In genomic region chr18:3995476-3996102, GRCh38 we compare ENCODE assay signal across 8 cellular contexts.
DNase-seq lines count a peak whose midpoint lies in the region; ATAC-seq and TF ChIP-seq lines count a peak whose summit lies in the region.

No MANE protein-coding gene starts in this region.

- H3K27me3 ChIP-seq in RWPE2 (ENCODE audit: insufficient read depth, poor library complexity, severe bottlenecking) (no peaks in the 10 kb centered on the region), heart left ventricle (no peaks in the 10 kb centered on the region)

- no peaks in the 10 kb centered on the region for H3K4me1 ChIP-seq in RWPE2 (ENCODE audit: insufficient read depth, poor library complexity, severe bottlenecking)
- peaks cover 0 to 18% (median 0%) of the 10 kb centered on the region in 12 donors for H3K4me1 ChIP-seq in heart left ventricle

- peak; percentile 60 for DNase-seq in LHCN-M2 (ENCODE audit: low read depth)
- DNase-seq in RWPE2 (ENCODE audit: low spot score) = no peak
- peak; percentile 47 for DNase-seq in activated naive CD4-positive, alpha-beta T cell treated with anti-CD3 and anti-CD28 coated beads, Interleukin-2, amount 50 U/mL, for 16 hours
- peak in 4 of 5 donors; percentile 30 to 46 (median 38) for DNase-seq in heart left ventricle
- peak; percentile 63 for DNase-seq in sciatic nerve (ENCODE audit: low spot score)
- DNase-seq in middle frontal gyrus (ENCODE audit: extremely low spot score, low spot score) = no peak

- H3K27ac ChIP-seq in C4-2B (no peak overlapping the region), RWPE2 (ENCODE audit: poor library complexity, severe bottlenecking) (no peak overlapping the region), heart left ventricle (peak overlapping the region in 1 of 12 donors; percentile 84)

- 17 to 18% (median 17%) methylated on average over 8 of the region's 8 CpGs for WGBS in heart left ventricle, 4 donors

- TF ChIP-seq CTCF in C4-2B (conservative IDR thresholded peaks at IDR 0.05) (peak; percentile 95), RWPE2 (IDR thresholded peaks at IDR 0.05; ENCODE audit: poor library complexity, severe bottlenecking) (peak; percentile 96), heart left ventricle (IDR thresholded peaks at IDR 0.05) (peak; percentile 80 to 93 (median 88))

- H3K4me3 ChIP-seq in RWPE2 (ENCODE audit: severe bottlenecking) (no peak overlapping the region), heart left ventricle (peak overlapping the region in 2 of 12 donors; percentile 8 to 11)

- no peak for TF ChIP-seq POLR2A in heart left ventricle (IDR thresholded peaks at IDR 0.05)

- ATAC-seq in GM19351 (IDR thresholded peaks at IDR 0.05; ENCODE audit: unreplicated experiment) = peak; percentile 89
- ATAC-seq in RWPE2 (ENCODE audit: low read depth) = no peak
- peak in 3 of 4 donors; percentile 44 to 72 (median 64) for ATAC-seq in heart left ventricle
- ATAC-seq in sciatic nerve = no peak

- intact Hi-C loops in heart left ventricle (cut with DNase I) (loop anchor here (1.0 to 10.0 kb wide), 12 partner anchors 69 to 713 kb away; no protein-coding TSS in a partner anchor), sciatic nerve (cut with DNase I) (loop anchor here (10.0 kb wide), 1 partner anchor 221 kb away; no protein-coding TSS in a partner anchor)

- no peaks in the 10 kb centered on the region for H3K36me3 ChIP-seq in RWPE2 (ENCODE audit: low read depth)
- H3K36me3 ChIP-seq in heart left ventricle = no peaks in the 10 kb centered on the region

- H3K9me3 ChIP-seq in RWPE2 (ENCODE audit: severe bottlenecking) = peaks cover 2% of the 10 kb centered on the region
- H3K9me3 ChIP-seq in heart left ventricle = peaks cover 0 to 4% (median 0%) of the 10 kb centered on the region in 12 donors

Comparison
In these comparisons a context has a peak if more than half of its experiments do, and no peak if none do; other contexts are left out.
1. ATAC-seq: peak in GM19351 (single experiment) and heart left ventricle (3 of 4); none in RWPE2 (single experiment) and sciatic nerve (single experiment).
2. DNase-seq: peak in LHCN-M2 (single experiment), activated naive CD4-positive, alpha-beta T cell treated with anti-CD3 and anti-CD28 coated beads, Interleukin-2, amount 50 U/mL, for 16 hours (single experiment), heart left ventricle (4 of 5) and sciatic nerve (single experiment); none in RWPE2 (single experiment) and middle frontal gyrus (single experiment).
3. Peak in every context shown above with its lines, with median percentiles within 50 percentile points of each other: CTCF ChIP-seq.